Comparison of ENCODE assay signal across 9 cellular contexts in the genomic region with DNA sequence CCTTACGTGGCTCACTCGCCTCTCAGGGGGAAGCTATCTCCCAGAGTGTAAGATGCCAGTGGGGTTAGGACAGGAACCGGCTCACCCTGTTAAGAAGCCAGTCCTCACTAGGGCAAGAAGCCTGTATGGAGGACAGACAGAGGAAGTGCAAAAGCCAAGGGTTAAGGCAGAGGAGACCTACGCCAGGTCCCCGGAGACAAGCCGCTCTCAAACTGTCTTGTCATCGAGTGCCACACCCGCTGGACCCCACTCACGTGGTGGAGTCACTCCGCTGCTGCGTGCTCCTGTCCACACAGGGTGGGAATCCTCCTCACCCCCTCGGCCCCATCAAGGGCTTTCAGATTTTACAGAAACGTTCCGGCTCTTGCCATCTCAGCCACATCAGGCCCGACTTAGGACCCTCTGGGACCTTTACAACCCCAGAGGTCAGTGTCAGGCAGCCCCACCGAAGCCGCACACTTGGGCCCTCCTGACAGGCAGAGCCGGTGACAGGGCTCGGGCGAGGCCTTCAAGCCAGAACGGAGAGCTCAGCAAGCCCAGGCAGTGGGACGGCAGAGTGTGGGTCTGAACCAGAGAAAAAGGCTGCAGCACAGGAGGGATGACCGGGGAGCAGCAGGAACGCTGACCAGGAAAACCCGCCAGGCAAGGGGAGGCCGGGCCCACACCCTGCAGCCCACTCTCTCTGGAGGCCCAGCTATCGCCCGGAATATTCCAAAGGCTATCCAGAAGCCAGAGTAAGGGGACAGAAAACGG.
DNase-seq lines count a peak whose midpoint lies in the region; ATAC-seq and TF ChIP-seq lines count a peak whose summit lies in the region.
"Had no signal": no experiment of that assay in that cellular context is flagged by ENCODE, and none has a peak within 500 bp of the region (broad histone marks: within the 10 kb centered on the region; RNA-seq: fewer than 3 reads in every experiment).

No MANE protein-coding gene starts in this region.

- H3K9me3 ChIP-seq in WERI-Rb-1 (ENCODE audit: severe bottlenecking) (no peaks in the 10 kb centered on the region), upper lobe of right lung (no peaks in the 10 kb centered on the region)

- H3K27me3 ChIP-seq in WERI-Rb-1 (ENCODE audit: insufficient read depth, low read depth, severe bottlenecking) (no peaks in the 10 kb centered on the region), upper lobe of right lung (no peaks in the 10 kb centered on the region)

- ATAC-seq in upper lobe of right lung, result peak; percentile 4
- ATAC-seq in GM18867 (IDR thresholded peaks at IDR 0.05; ENCODE audit: unreplicated experiment), result no peak
- ATAC-seq in HG03108 (IDR thresholded peaks at IDR 0.05; ENCODE audit: unreplicated experiment), result no peak

- H3K4me1 ChIP-seq in upper lobe of right lung, result peaks cover 42% of the 10 kb centered on the region

- H3K4me3 ChIP-seq in WERI-Rb-1 (ENCODE audit: low read depth, low read length) (no peak overlapping the region), fibroblast of mammary gland (ENCODE audit: control insufficient read depth, low read depth, low read length) (peak overlapping the region; percentile 9), upper lobe of right lung (no peak overlapping the region)

- intact Hi-C loops in upper lobe of right lung (cut with DNase I), result no loop called here

- DNase-seq in WERI-Rb-1 (no peak), fibroblast of mammary gland (ENCODE audit: low read depth) (no peak), neural crest cell (ENCODE audit: low read depth, low spot score) (no peak), upper lobe of right lung (peak; percentile 63), SIG-M5 treated with dmso at 0.1 percent for 504 hours (lab: John Stamatoyannopoulos, UW; ENCODE audit: unreplicated experiment) (no peak)
- DNase-seq: NCI-H748 treated with DMSO at 0.1 percent for 48 hours had no signal

- H3K9me3 Mint-ChIP-seq in neural crest cell, result peaks cover 4% of the 10 kb centered on the region

- H3K36me3 ChIP-seq in WERI-Rb-1, result no peaks in the 10 kb centered on the region
- no peaks in the 10 kb centered on the region for H3K36me3 ChIP-seq in upper lobe of right lung

- no peaks in the 10 kb centered on the region for H3K27me3 Mint-ChIP-seq in neural crest cell (ENCODE audit: low read depth)

- H3K4me3 Mint-ChIP-seq in neural crest cell, result no peak overlapping the region

- H3K27ac ChIP-seq in WERI-Rb-1 (peak overlapping the region; percentile 74), upper lobe of right lung (peak overlapping the region; percentile 78)

- H3K36me3 Mint-ChIP-seq in neural crest cell (ENCODE audit: low read depth), result peaks cover 7% of the 10 kb centered on the region
- H3K36me3 Mint-ChIP-seq: activated naive CD4-positive, alpha-beta T cell treated with anti-CD3 and anti-CD28 coated beads, Interleukin-2, amount 50 U/mL, for 72 hours had no signal

- peaks cover 50% of the 10 kb centered on the region for H3K4me1 Mint-ChIP-seq in neural crest cell

- TF ChIP-seq CTCF in WERI-Rb-1 (IDR thresholded peaks at IDR 0.05; ENCODE audit: low read depth, low read length) (no peak), fibroblast of mammary gland (conservative IDR thresholded peaks at IDR 0.05; ENCODE audit: control insufficient read depth, insufficient read depth, low read depth, low read length) (no peak), neural crest cell (conservative IDR thresholded peaks at IDR 0.05) (no peak), upper lobe of right lung (IDR thresholded peaks at IDR 0.05) (no peak)

- H3K27ac Mint-ChIP-seq in neural crest cell (ENCODE audit: unreplicated experiment), result peak overlapping the region; percentile 87
